ENCODE assay signal across 29 cellular contexts in genomic region chr3:186171528-186171927, GRCh38.
"Had no signal": no experiment of that assay in that cellular context is flagged by ENCODE, and none has a peak within 500 bp of the region (broad histone marks: within the 10 kb centered on the region; RNA-seq: fewer than 3 reads in every experiment).

No MANE protein-coding gene starts in this region.

- H3K36me3 ChIP-seq: ascending aorta, colonic mucosa, WERI-Rb-1 had no signal

- H3K4me3 ChIP-seq: ascending aorta, colonic mucosa, esophagus muscularis mucosa, gastroesophageal sphincter, heart right ventricle had no signal

- H3K4me1 ChIP-seq: ascending aorta, colonic mucosa had no signal

- H3K27me3 ChIP-seq: ascending aorta, colonic mucosa, esophagus muscularis mucosa, gastroesophageal sphincter, heart right ventricle had no signal

- ATAC-seq: activated CD4-positive, alpha-beta T cell treated with anti-CD3 and anti-CD28 coated beads for 36 hours; activated CD4-positive, CD25-positive, alpha-beta regulatory T cell treated with anti-CD3 and anti-CD28 coated beads, Interleukin-2, amount 50 U/mL, for 24 hours; activated CD8-positive, alpha-beta T cell treated with anti-CD3 and anti-CD28 coated beads, Interleukin-2, amount 10 ng/mL, durations not matched to agents 7 days and 5 days; activated naive CD4-positive, alpha-beta T cell treated with anti-CD3 and anti-CD28 coated beads, Interleukin-2, amount 50 U/mL, for 72 hours; activated T-cell treated with anti-CD3 and anti-CD28 coated beads, Interleukin-2, amount 50 U/mL, for 72 hours; gastroesophageal sphincter; heart right ventricle; T-helper 17 cell had no signal

- H3K9me3 ChIP-seq: ascending aorta, colonic mucosa, esophagus muscularis mucosa, gastroesophageal sphincter, heart right ventricle had no signal

- DNase-seq: activated B cell treated with CpG ODN at 0.5 μM for 24 hours; activated CD4-positive, alpha-beta memory T cell treated with anti-CD3 and anti-CD28 coated beads for 36 hours; activated CD4-positive, alpha-beta T cell treated with anti-CD3 and anti-CD28 coated beads for 36 hours; activated CD4-positive, alpha-beta T cell treated with anti-CD3 and anti-CD28 coated beads, Interleukin-2, amount 10 ng/mL, durations not matched to agents 24 days and 14 days; activated CD8-positive, alpha-beta memory T cell treated with anti-CD3 and anti-CD28 coated beads, Interleukin-2, amount 50 U/mL, for 48 hours; activated CD8-positive, alpha-beta T cell treated with anti-CD3 and anti-CD28 coated beads, Interleukin-2, amount 10 ng/mL, durations not matched to agents 7 days and 5 days; activated gamma-delta T cell; activated naive CD4-positive, alpha-beta T cell; activated naive CD4-positive, alpha-beta T cell treated with anti-CD3 and anti-CD28 coated beads, Interleukin-2, amount 10 ng/mL, durations not matched to agents 7 days and 5 days; activated naive CD8-positive, alpha-beta T cell treated with anti-CD3 and anti-CD28 coated beads, Interleukin-2, amount 10 ng/mL, durations not matched to agents 7 days and 5 days; activated T-cell treated with anti-CD3 and anti-CD28 coated beads for 4 hours; activated T-cell treated with anti-CD3 and anti-CD28 coated beads, Interleukin-2, amount 50 U/mL, for 24 hours; activated T-cell treated with anti-CD3 and anti-CD28 coated beads, Interleukin-2, amount 50 U/mL, for 72 hours; caudate nucleus; colonic mucosa; effector CD8-positive, alpha-beta T cell; foreskin melanocyte; heart right ventricle; T-helper 1 cell; T-helper 17 cell; T1000; WERI-Rb-1 had no signal

- H3K27ac ChIP-seq: ascending aorta, colonic mucosa, esophagus muscularis mucosa, gastroesophageal sphincter, heart right ventricle, WERI-Rb-1 had no signal

- FAIRE-seq: endometrium, endothelial cell of umbilical vein had no signal
